8 cellular contexts compared by ENCODE assay signal in genomic region chr5:6713274-6714181, GRCh38. TPM values are rescaled to one million over a fixed set of nuclear protein-coding genes. Genes with fewer than 3 reads are reported as not detected.
DNase-seq lines count a peak whose midpoint lies in the region; TF ChIP-seq lines count a peak whose summit lies in the region.

Gene TENT4A (plus strand): TSS chr5:6713432. CDS start chr5:6713984, 552 bp downstream.

- no peaks in the 10 kb centered on the region for H3K9me3 ChIP-seq in HUES48 (ENCODE audit: control insufficient read depth, insufficient read depth, low read length)

- H3K4me3 Mint-ChIP-seq in CD14-positive monocyte (peak within 1 kb of the TSS; percentile 88 to 94), glutamatergic neuron (ENCODE audit: unreplicated experiment) (peak within 1 kb of the TSS; percentile 85), osteocyte (ENCODE audit: unreplicated experiment) (peak within 1 kb of the TSS; percentile 86)

- intact Hi-C loops in CD14-positive monocyte (cut with micrococcal nuclease): loop anchor here (2.0 to 5.0 kb wide), 4 partner anchors 69 to 1291 kb away; partner anchors contain the start of genes ICE1 (in 2 of the 2), NSUN2 (in 2 of the 2) and SRD5A1 (in 2 of the 2)

- no peaks in the 10 kb centered on the region for H3K9me3 Mint-ChIP-seq in CD14-positive monocyte
- peaks cover 9% of the 10 kb centered on the region for H3K9me3 Mint-ChIP-seq in glutamatergic neuron (ENCODE audit: unreplicated experiment)
- no peaks in the 10 kb centered on the region for H3K9me3 Mint-ChIP-seq in osteocyte (ENCODE audit: unreplicated experiment)

- H3K36me3 Mint-ChIP-seq in CD14-positive monocyte: peaks cover 6 to 13% of the 10 kb centered on the region in 2 donors
- H3K36me3 Mint-ChIP-seq in glutamatergic neuron (ENCODE audit: unreplicated experiment): no peaks in the 10 kb centered on the region
- H3K36me3 Mint-ChIP-seq in osteocyte (ENCODE audit: unreplicated experiment): no peaks in the 10 kb centered on the region

- peak within 1 kb of the TSS; percentile 77 for H3K4me3 ChIP-seq in HUES48 (ENCODE audit: low read depth, low read length)

- peak within 1 kb of the TSS; percentile 95 for H3K27ac ChIP-seq in HUES48 (ENCODE audit: low read depth, low read length)

- peaks cover 8% of the 10 kb centered on the region; the same call in 1 of the 2 replicates for H3K27me3 ChIP-seq in HUES48 (ENCODE audit: control insufficient read depth, insufficient read depth, low read length)

- H3K4me1 Mint-ChIP-seq in CD14-positive monocyte (peaks cover 53% of the 10 kb centered on the region), glutamatergic neuron (ENCODE audit: low read depth, unreplicated experiment) (peaks cover 18% of the 10 kb centered on the region), osteocyte (ENCODE audit: unreplicated experiment) (peaks cover 45% of the 10 kb centered on the region)

- peak within 1 kb of the TSS; percentile 77 for H3K9ac ChIP-seq in HUES48 (ENCODE audit: low read depth, low read length)

- DNase-seq in CD14-positive monocyte (ENCODE audit: low spot score) (no peak), GM19240 (ENCODE audit: insufficient read length, low spot score) (peak; percentile 96), glutamatergic neuron (peak; percentile 44), osteocyte (ENCODE audit: extremely low spot score, unreplicated experiment) (peak; percentile 67), cerebellar nuclear complex (lab: John Stamatoyannopoulos, UW) (no peak), H4 (ENCODE audit: low spot score) (no peak)
- DNase-seq in activated naive CD4-positive, alpha-beta T cell treated with Interleukin-2 at 50 U/mL for 16 hours: peak; percentile 33

- peaks cover 20% of the 10 kb centered on the region for H3K4me1 ChIP-seq in HUES48 (ENCODE audit: control insufficient read depth, insufficient read depth, low read length)

- H3K27me3 Mint-ChIP-seq in CD14-positive monocyte (ENCODE audit: low read depth in 3 of 3) (peaks cover 3 to 9% (median 8%) of the 10 kb centered on the region in 3 donors), glutamatergic neuron (ENCODE audit: unreplicated experiment) (peaks cover 8% of the 10 kb centered on the region), osteocyte (ENCODE audit: unreplicated experiment) (no peaks in the 10 kb centered on the region)

- peaks cover 8% of the 10 kb centered on the region; the same call in 1 of the 2 replicates for H3K36me3 ChIP-seq in HUES48 (ENCODE audit: control insufficient read depth, insufficient read depth, low read length)

- H3K27ac Mint-ChIP-seq in CD14-positive monocyte (peak within 1 kb of the TSS; percentile 91 to 97 (median 96)), glutamatergic neuron (ENCODE audit: unreplicated experiment) (peak within 1 kb of the TSS; percentile 80), osteocyte (ENCODE audit: unreplicated experiment) (peak within 1 kb of the TSS; percentile 94)

- TF ChIP-seq CTCF in CD14-positive monocyte (IDR thresholded peaks at IDR 0.05) (no peak), glutamatergic neuron (IDR thresholded peaks at IDR 0.05; ENCODE audit: partially characterized antibody, unreplicated experiment) (no peak), osteocyte (IDR thresholded peaks at IDR 0.05) (no peak)

RNA-seq across cellular contexts. Expression of gene TENT4A, which starts in this region (rescaled TPM):
- polyA plus RNA-seq in CD14-positive monocyte: under 1 TPM; 0.17 to 0.44 TPM
- 23.7 TPM for total RNA-seq in glutamatergic neuron (ENCODE audit: unreplicated experiment)
- 21.3 and 21.6 TPM in 2 replicates for total RNA-seq in osteocyte
- 3.9 and 6.2 TPM in 2 replicates for total RNA-seq in H4 (2014; rRNA removed; shearing (Covaris generic))

Comparison
In these comparisons a context has a peak if more than half of its experiments do, and no peak if none do; other contexts are left out.
1. DNase-seq: peak in GM19240 (single experiment), activated naive CD4-positive, alpha-beta T cell treated with Interleukin-2 at 50 U/mL for 16 hours (single experiment), glutamatergic neuron (single experiment) and osteocyte (single experiment); none in CD14-positive monocyte (single experiment), cerebellar nuclear complex (0 of 2) and H4 (single experiment).
2. Peak in every context shown above with its lines, with median percentiles within 50 percentile points of each other: H3K27ac Mint-ChIP-seq and H3K4me3 Mint-ChIP-seq.